In the genomic region with DNA sequence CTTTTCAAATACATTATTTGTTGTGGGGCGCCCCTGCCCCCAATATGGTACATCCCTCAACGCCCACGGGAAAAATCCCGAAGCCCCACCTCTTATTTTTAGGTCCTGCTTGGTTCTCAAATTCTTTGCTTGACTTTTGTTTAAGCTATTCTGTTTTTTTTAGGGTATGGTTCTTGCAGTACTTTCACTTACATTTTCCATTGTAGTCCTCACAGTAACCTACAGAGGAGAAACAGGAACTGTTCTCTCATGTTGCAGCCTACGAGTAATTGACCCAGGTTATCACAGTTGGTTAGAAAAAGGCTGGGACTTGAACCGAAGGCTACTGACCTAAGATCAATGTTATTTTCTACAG, we compare ENCODE assay signal across 8 cellular contexts. TPM values are rescaled to one million over a fixed set of nuclear protein-coding genes. Genes with fewer than 3 reads are reported as not detected.
DNase-seq lines count a peak whose midpoint lies in the region; ATAC-seq, FAIRE-seq and TF ChIP-seq lines count a peak whose summit lies in the region.

No MANE protein-coding gene starts in this region.

- TF ChIP-seq EP300 in HepG2 (IDR thresholded peaks at IDR 0.05; ENCODE audit: low read depth in 2 of 2, low read length in 2 of 2) (no peak), HepG2 (CRISPR knock-in tag; IDR thresholded peaks at IDR 0.05; ENCODE audit: borderline replicate concordance) (no peak)

- H3K4me2 ChIP-seq in HepG2 (ENCODE audit: low read depth, low read length): peak overlapping the region; percentile 85

- DNase-seq in AG04450 (ENCODE audit: low read depth, low spot score) (peak; percentile 53), NCI-H748 (lab: John Stamatoyannopoulos, UW; ENCODE audit: unreplicated experiment) (peak; percentile 63), brain microvascular endothelial cell (no peak), HepG2 (ENCODE audit: low spot score) (peak; percentile 14), tibial artery (no peak), epidermal melanocyte (ENCODE audit: insufficient read length, low spot score) (no peak)

- H3K27me3 ChIP-seq in AG04450 (ENCODE audit: control insufficient read depth, insufficient read depth, low read length) (no peaks in the 10 kb centered on the region), brain microvascular endothelial cell (replicated peaks) (no peaks in the 10 kb centered on the region), HepG2 (ENCODE audit: control insufficient read depth in 1 of 2, insufficient read depth in 2 of 2, low read length in 2 of 2) (no peaks in the 10 kb centered on the region; a peak in 1 of 5 replicates), tibial artery (no peaks in the 10 kb centered on the region)

- peak; percentile 75 for ATAC-seq in GM18511 (IDR thresholded peaks at IDR 0.05; ENCODE audit: unreplicated experiment)
- peak; percentile 70 for ATAC-seq in HG02885 (IDR thresholded peaks at IDR 0.05; ENCODE audit: poor library complexity, unreplicated experiment)
- ATAC-seq in HepG2: peak; percentile 53

- WGBS in HepG2 (ENCODE audit: low lambda C conversion rate): 3% methylated on average over 6 of the region's 6 CpGs

- H3K9ac ChIP-seq in HepG2 (ENCODE audit: insufficient read depth, low read depth, low read length): peak overlapping the region; percentile 96

- H3K4me1 ChIP-seq in HepG2 (ENCODE audit: insufficient read depth, low read length) (peaks cover 22% of the 10 kb centered on the region), tibial artery (peaks cover 0 to 28% (median 8%) of the 10 kb centered on the region in 4 donors)

- CTCF ChIA-PET in AG04450 (lab: Charles Lee) (interaction anchor here (1.0 kb wide), 2 partner anchors 95 to 105 kb away, joined by 3 to 5 read pairs; no protein-coding TSS in a partner anchor), HepG2 (lab: Yijun Ruan, JAX; ENCODE audit: low intra/inter-chr PET ratio, low total read pairs) (no interaction called here)

- no peaks in the 10 kb centered on the region for H4K20me1 ChIP-seq in HepG2 (ENCODE audit: insufficient read depth, low read length)

- H3K9me3 ChIP-seq in AG04450 (ENCODE audit: control insufficient read depth, insufficient read depth, low read length) (no peaks in the 10 kb centered on the region), HepG2 (ENCODE audit: low read length) (no peaks in the 10 kb centered on the region), tibial artery (no peaks in the 10 kb centered on the region)

- peak overlapping the region; percentile 68 for H2AFZ ChIP-seq in HepG2 (ENCODE audit: low read length)

- POLR2A ChIA-PET in AG04450 (lab: Yijun Ruan, JAX): interaction anchor here (2.6 kb wide), 1 partner anchor 29 kb away, joined by 23 read pairs; no protein-coding TSS in a partner anchor
- POLR2A ChIA-PET in HepG2 (lab: Yijun Ruan, JAX): no interaction called here

- in situ Hi-C loops in brain microvascular endothelial cell (cut with HindIII; ENCODE audit: low pct_ligation_motif_present, low sequenced_read_pairs): no loop called here
- in situ Hi-C loops in HepG2 (cut with HindIII; ENCODE audit: extremely low pct_ligation_motif_present, low pct_unique_long_range_greater_than_20kb): no loop called here

- no peak for TF ChIP-seq POLR2A in HepG2 (IDR thresholded peaks at IDR 0.05; ENCODE audit: insufficient read depth in 1 of 2, low read depth in 2 of 2, low read length in 2 of 2)

- H3K4me3 ChIP-seq in AG04450 (ENCODE audit: low read depth, low read length) (peak overlapping the region; percentile 81), brain microvascular endothelial cell (ENCODE audit: low read depth, low read length) (peak overlapping the region; percentile 82), HepG2 (replicated peaks in 1 of 3; ENCODE audit: insufficient read depth in 1 of 3, low read depth in 2 of 3, low read length in 3 of 3) (peak overlapping the region; percentile 89 to 96 (median 93)), tibial artery (peak overlapping the region; percentile 98 to 99)

- intact Hi-C loops in HepG2 (cut with micrococcal nuclease; ENCODE audit: unreplicated experiment) (loop anchor here (2.0 to 10.0 kb wide), 3 partner anchors 25 to 205 kb away; a partner anchor contains a TSS), tibial artery (cut with DNase I; ENCODE audit: low total_unique reads) (loop anchor here (2.0 kb wide), 1 partner anchor 207 kb away; a partner anchor contains a TSS)

- FAIRE-seq in HepG2 (lab: Jason Lieb, UNC): no peak

- H3K27ac ChIP-seq in AG04450 (ENCODE audit: low read depth, low read length): peak overlapping the region; percentile 63
- peak overlapping the region; percentile 99 for H3K27ac ChIP-seq in brain microvascular endothelial cell
- H3K27ac ChIP-seq in HepG2 (ENCODE audit: extremely low read length, insufficient read depth, low read length): peak overlapping the region; percentile 90
- H3K27ac ChIP-seq in tibial artery: peak overlapping the region; percentile 92 to 93

- no peak for TF ChIP-seq RAD21 in HepG2 (CRISPR knock-in tag; IDR thresholded peaks at IDR 0.05)

- no TSS peak for BruUV-seq in HepG2 (replicated peaks; lab: Mats Ljungman, UMichigan)

- H3K36me3 ChIP-seq in brain microvascular endothelial cell (replicated peaks): no peaks in the 10 kb centered on the region
- no peaks in the 10 kb centered on the region; a peak in 2 of 5 replicates for H3K36me3 ChIP-seq in HepG2 (replicated peaks in 1 of 2; ENCODE audit: control insufficient read depth in 1 of 2, insufficient read depth in 2 of 2, low read length in 2 of 2)
- H3K36me3 ChIP-seq in tibial artery: no peaks in the 10 kb centered on the region

- TF ChIP-seq CTCF in AG04450 (IDR thresholded peaks at IDR 0.05; ENCODE audit: low read depth, low read length) (no peak), brain microvascular endothelial cell (IDR thresholded peaks at IDR 0.05; ENCODE audit: low read depth, low read length, missing control alignments) (no peak), HepG2 (CRISPR knock-in tag; IDR thresholded peaks at IDR 0.05) (no peak), tibial artery (IDR thresholded peaks at IDR 0.05) (no peak)

- no peaks in the 10 kb centered on the region for H3K79me2 ChIP-seq in HepG2 (ENCODE audit: insufficient read depth, low read length)

TF ChIP-seq in HepG2, 621 proteins besides CTCF, POLR2A, EP300 and RAD21 (continues in another document):
- TF ChIP-seq ZNF563 (CRISPR knock-in tag; IDR thresholded peaks at IDR 0.05): no peak
- no peak for TF ChIP-seq GABPA (IDR thresholded peaks at IDR 0.05; ENCODE audit: low read depth, low read length)
- 0 out of 2 replicates have a peak, but pooled peaks have one; percentile 1 for TF ChIP-seq GABPA (CRISPR knock-in tag; IDR thresholded peaks at IDR 0.05; ENCODE audit: low read depth)
- TF ChIP-seq, protein P1, sequence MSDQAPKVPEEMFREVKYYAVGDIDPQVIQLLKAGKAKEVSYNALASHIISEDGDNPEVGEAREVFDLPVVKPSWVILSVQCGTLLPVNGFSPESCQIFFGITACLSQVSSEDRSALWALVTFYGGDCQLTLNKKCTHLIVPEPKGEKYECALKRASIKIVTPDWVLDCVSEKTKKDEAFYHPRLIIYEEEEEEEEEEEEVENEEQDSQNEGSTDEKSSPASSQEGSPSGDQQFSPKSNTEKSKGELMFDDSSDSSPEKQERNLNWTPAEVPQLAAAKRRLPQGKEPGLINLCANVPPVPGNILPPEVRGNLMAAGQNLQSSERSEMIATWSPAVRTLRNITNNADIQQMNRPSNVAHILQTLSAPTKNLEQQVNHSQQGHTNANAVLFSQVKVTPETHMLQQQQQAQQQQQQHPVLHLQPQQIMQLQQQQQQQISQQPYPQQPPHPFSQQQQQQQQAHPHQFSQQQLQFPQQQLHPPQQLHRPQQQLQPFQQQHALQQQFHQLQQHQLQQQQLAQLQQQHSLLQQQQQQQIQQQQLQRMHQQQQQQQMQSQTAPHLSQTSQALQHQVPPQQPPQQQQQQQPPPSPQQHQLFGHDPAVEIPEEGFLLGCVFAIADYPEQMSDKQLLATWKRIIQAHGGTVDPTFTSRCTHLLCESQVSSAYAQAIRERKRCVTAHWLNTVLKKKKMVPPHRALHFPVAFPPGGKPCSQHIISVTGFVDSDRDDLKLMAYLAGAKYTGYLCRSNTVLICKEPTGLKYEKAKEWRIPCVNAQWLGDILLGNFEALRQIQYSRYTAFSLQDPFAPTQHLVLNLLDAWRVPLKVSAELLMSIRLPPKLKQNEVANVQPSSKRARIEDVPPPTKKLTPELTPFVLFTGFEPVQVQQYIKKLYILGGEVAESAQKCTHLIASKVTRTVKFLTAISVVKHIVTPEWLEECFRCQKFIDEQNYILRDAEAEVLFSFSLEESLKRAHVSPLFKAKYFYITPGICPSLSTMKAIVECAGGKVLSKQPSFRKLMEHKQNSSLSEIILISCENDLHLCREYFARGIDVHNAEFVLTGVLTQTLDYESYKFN (CRISPR knock-in tag; conservative IDR thresholded peaks at IDR 0.05): peak; percentile 3; the same call in 1 of the 2 replicates
- peak; percentile 4; the same call in 1 of the 2 replicates for TF ChIP-seq SIN3A (IDR thresholded peaks at IDR 0.05; ENCODE audit: borderline replicate concordance, low read depth, low read length)
- no peak for TF ChIP-seq ZNF550 (CRISPR knock-in tag; IDR thresholded peaks at IDR 0.05; ENCODE audit: borderline replicate concordance)

RNA-seq across cellular contexts. Expression of a gene that starts 0.7 kb away (rescaled TPM):
- polyA plus RNA-seq in AG04450 (2011; rRNA removed) (11.2 and 17.5 TPM in 2 replicates), HepG2 (2011; rRNA removed) (2.1 and 2.9 TPM in 2 replicates)
- 21.5 and 21.6 TPM in 2 replicates for polyA minus RNA-seq in AG04450 (2011; rRNA and poly(A)+ RNA removed)
- total RNA-seq in HepG2 (2016; rRNA removed; fragmentation: Illumina TruSeq; extraction: Trizol): 7.8 and 13.0 TPM in 2 replicates
- 0.88 and 1.8 TPM in 2 replicates for total RNA-seq in HepG2 (2016; cell fraction: cytosol; rRNA removed; fragmentation: Illumina TruSeq; extraction: Trizol; ENCODE audit: low read depth)
- 8.5 and 12.7 TPM in 2 replicates for total RNA-seq in HepG2 (2016; cell fraction: insoluble cytoplasmic fraction; rRNA removed; fragmentation: Illumina TruSeq; extraction: Trizol)
- 3.8 and 4.0 TPM in 2 replicates for total RNA-seq in HepG2 (2016; cell fraction: membrane; rRNA removed; fragmentation: Illumina TruSeq; extraction: Trizol)
- 9.4 and 11.1 TPM in 2 replicates for total RNA-seq in HepG2 (2016; cell fraction: nucleus; rRNA removed; fragmentation: Illumina TruSeq; extraction: Trizol)
- polyA plus RNA-seq in HepG2 (2011; cell fraction: cytosol; rRNA removed): 0.95 and 1.7 TPM in 2 replicates
- polyA plus RNA-seq in HepG2 (2011; cell fraction: nucleus; rRNA removed): 1.5 and 1.8 TPM in 2 replicates
- 3.5 and 4.4 TPM in 2 replicates for polyA plus RNA-seq in HepG2 (2012)
- polyA plus RNA-seq in HepG2 (2016; cell fraction: cytosol; fragmentation: Illumina TruSeq; extraction: Trizol; ENCODE audit: low read depth): 1.4 and 1.8 TPM in 2 replicates
- 9.9 and 10.0 TPM in 2 replicates for polyA plus RNA-seq in HepG2 (2016; cell fraction: insoluble cytoplasmic fraction; fragmentation: Illumina TruSeq; extraction: Trizol; ENCODE audit: low read depth)
- 2.6 and 2.7 TPM in 2 replicates for polyA plus RNA-seq in HepG2 (2016; cell fraction: membrane; fragmentation: Illumina TruSeq; extraction: Trizol; ENCODE audit: low read depth)
- 5.0 and 6.2 TPM in 2 replicates for polyA plus RNA-seq in HepG2 (2016; cell fraction: nucleus; fragmentation: Illumina TruSeq; extraction: Trizol; ENCODE audit: insufficient read depth, low read depth)
- polyA minus RNA-seq in HepG2 (2011; rRNA and poly(A)+ RNA removed; ENCODE audit: low replicate concordance): 1.9 and 7.3 TPM in 2 replicates
- 3.6 and 5.8 TPM in 2 replicates for polyA minus RNA-seq in HepG2 (2011; cell fraction: cytosol; rRNA and poly(A)+ RNA removed)
- 28.1 and 30.9 TPM in 2 replicates for polyA minus RNA-seq in HepG2 (2011; cell fraction: nucleus; rRNA and poly(A)+ RNA removed)

Comparison
In these comparisons a context has a peak if more than half of its experiments do, and no peak if none do; other contexts are left out.
1. DNase-seq: peak in AG04450 (single experiment), NCI-H748 (single experiment) and HepG2 (single experiment); none in brain microvascular endothelial cell (single experiment), tibial artery (0 of 2) and epidermal melanocyte (single experiment).
2. Peak in every context shown above with its lines, with median percentiles within 50 percentile points of each other: H3K27ac ChIP-seq, H3K4me3 ChIP-seq and ATAC-seq.